In the genomic region with DNA sequence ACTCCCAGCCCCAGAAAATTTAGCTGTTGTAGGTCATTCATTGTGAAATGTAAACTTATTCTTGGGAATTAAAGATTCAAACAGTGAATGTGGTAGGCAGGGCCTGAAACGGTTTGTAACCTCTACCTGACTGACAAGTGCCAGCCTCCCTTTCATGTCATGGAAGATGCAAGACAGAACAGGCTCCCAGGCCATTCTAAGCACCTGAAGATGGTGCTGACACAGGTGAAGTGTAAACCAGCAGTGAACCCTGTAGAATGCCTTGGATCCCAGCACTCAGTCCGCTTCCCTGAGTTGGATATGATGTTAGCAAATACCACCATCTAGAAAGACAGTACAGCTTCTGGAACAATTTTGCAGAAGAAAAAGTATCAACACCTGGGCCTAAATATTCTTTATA, we compare ENCODE assay signal across 6 cellular contexts. TPM values are rescaled to one million over a fixed set of nuclear protein-coding genes. Genes with fewer than 3 reads are reported as not detected.
"Had no signal": no experiment of that assay in that cellular context is flagged by ENCODE, and none has a peak within 500 bp of the region (broad histone marks: within the 10 kb centered on the region; RNA-seq: fewer than 3 reads in every experiment).

No MANE protein-coding gene starts in this region.

- H3K36me3 ChIP-seq: HAP-1 had no signal

- H3K4me3 ChIP-seq: GM23248, HAP-1, K562 had no signal

- H3K9me3 ChIP-seq: HAP-1 had no signal

- H3K27ac ChIP-seq: GM23248 had no signal

- DNase-seq: GM23248, GOT3, H7, IMR-90 had no signal

- H3K4me1 ChIP-seq: HAP-1 had no signal

RNA-seq across cellular contexts. Expression of a gene that starts 19.3 kb away (rescaled TPM):
- total RNA-seq: IMR-90, K562 had no signal
- polyA plus RNA-seq: IMR-90 had no signal
